Comparison of ENCODE assay signal across 9 cellular contexts in the genomic region with DNA sequence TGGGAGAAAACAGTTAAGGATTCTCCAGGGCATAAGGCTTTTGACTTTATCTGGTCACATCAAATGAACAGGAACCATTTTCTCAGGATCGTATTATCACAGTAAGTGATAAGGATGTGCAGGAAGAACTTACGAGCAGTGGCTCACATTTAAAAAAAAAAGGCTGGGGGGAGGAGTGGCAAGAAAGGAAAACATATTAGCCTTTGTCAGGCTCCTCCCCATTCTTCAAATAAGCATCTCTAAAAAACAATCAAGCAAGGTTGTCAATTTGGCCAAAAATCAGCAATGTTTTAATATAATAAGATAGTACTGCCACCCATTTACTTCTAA.
DNase-seq lines count a peak whose midpoint lies in the region; ATAC-seq and TF ChIP-seq lines count a peak whose summit lies in the region.
"Had no signal": no experiment of that assay in that cellular context is flagged by ENCODE, and none has a peak within 500 bp of the region (broad histone marks: within the 10 kb centered on the region; RNA-seq: fewer than 3 reads in every experiment).

No MANE protein-coding gene starts in this region.

- no peak for TF ChIP-seq POLR2A in spleen (IDR thresholded peaks at IDR 0.05)

- H3K27ac ChIP-seq in spleen: peak overlapping the region in 7 of 8 donors; percentile 18 to 77 (median 66)

- H3K9ac ChIP-seq in endocrine pancreas (ENCODE audit: control insufficient read depth, insufficient read depth, low read length): no peak overlapping the region

- DNase-seq in RPMI7951 (ENCODE audit: low read depth) (peak; percentile 19), spleen (no peak), NCI-H1048 (lab: John Stamatoyannopoulos, UW) (no peak), foreskin melanocyte (no peak), CD1c-positive myeloid dendritic cell (ENCODE audit: extremely low spot score) (no peak)
- DNase-seq: NCI-H510A treated with DMSO at 0.1 percent for 48 hours had no signal

- 10 to 20% (median 12%) methylated on average over 2 of the region's 2 CpGs for WGBS in spleen, 5 donors

- no peak for TF ChIP-seq CTCF in spleen (IDR thresholded peaks at IDR 0.05 in 8 of 11, conservative IDR thresholded peaks at IDR 0.05 in 3 of 11)

- intact Hi-C loops in spleen (cut with DNase I; ENCODE audit: low total_unique reads): no loop called here

- no peaks in the 10 kb centered on the region for H3K27me3 ChIP-seq in endocrine pancreas (ENCODE audit: control insufficient read depth, insufficient read depth, low read length)
- H3K27me3 ChIP-seq in spleen (replicated peaks in 1 of 7): no peaks in the 10 kb centered on the region

- H3K4me1 ChIP-seq in endocrine pancreas (ENCODE audit: control insufficient read depth, insufficient read depth, low read length): no peaks in the 10 kb centered on the region
- peaks cover 0 to 16% (median 4%) of the 10 kb centered on the region in 6 donors for H3K4me1 ChIP-seq in spleen

- peak overlapping the region; percentile 47 for H3K4me3 ChIP-seq in endocrine pancreas (ENCODE audit: control insufficient read depth, insufficient read depth, low read length)
- peak overlapping the region; percentile 41 to 72 (median 48) for H3K4me3 ChIP-seq in spleen

- H3K9me3 ChIP-seq in endocrine pancreas (ENCODE audit: control insufficient read depth, low read length) (no peaks in the 10 kb centered on the region), spleen (no peaks in the 10 kb centered on the region)

- ATAC-seq in GM21515 (IDR thresholded peaks at IDR 0.05; ENCODE audit: unreplicated experiment) (peak; percentile 9), HG03139 (IDR thresholded peaks at IDR 0.05; ENCODE audit: unreplicated experiment) (no peak)

- H3K36me3 ChIP-seq in endocrine pancreas (ENCODE audit: control insufficient read depth, insufficient read depth, low read length) (no peaks in the 10 kb centered on the region), spleen (no peaks in the 10 kb centered on the region)
